14 cellular contexts compared by ENCODE assay signal in the genomic region with DNA sequence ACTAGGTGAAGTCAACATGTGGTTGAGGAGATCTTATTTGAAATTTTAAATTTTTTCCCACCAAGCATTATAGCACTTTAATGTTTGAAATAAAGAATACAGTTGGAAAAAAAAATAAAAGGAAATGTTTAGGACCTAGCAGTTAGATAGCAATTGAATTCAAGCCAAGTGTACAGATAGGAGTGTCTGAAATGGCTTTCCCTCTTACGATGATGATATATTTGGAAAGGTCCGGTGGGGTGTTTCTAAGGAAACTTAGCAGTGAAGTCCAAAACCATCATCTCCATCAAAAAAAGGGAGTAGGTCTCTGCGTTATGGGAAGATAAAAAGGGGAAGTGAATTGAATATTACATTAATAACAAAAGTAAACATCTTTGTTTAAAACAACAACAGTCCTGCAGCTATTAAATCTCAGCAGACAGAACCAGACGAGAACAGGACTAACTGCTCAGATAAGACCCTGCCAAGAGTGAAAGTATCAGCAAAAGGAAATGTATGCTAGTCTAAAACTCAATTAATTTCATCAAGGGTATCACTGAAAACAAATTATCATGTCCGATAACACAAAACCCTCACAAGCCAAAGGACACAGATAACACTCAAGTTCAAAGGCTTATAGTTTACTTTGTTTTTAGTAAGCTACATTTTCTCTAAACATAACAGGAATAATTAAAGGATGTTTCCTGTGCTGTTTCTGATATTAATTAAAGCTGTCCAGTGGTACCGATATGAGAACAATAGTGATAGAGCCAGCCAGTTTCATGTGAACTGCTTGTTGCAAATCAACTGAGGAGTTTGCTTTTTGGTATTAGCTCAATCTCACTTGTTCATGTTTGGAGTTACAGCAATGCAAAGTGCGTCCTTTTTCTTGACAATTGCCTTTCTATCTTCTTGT.
DNase-seq lines count a peak whose midpoint lies in the region; ATAC-seq and TF ChIP-seq lines count a peak whose summit lies in the region.
"Had no signal": no experiment of that assay in that cellular context is flagged by ENCODE, and none has a peak within 500 bp of the region (broad histone marks: within the 10 kb centered on the region; RNA-seq: fewer than 3 reads in every experiment).

No MANE protein-coding gene starts in this region.

- no peaks in the 10 kb centered on the region for H3K27me3 ChIP-seq in ACC112 (ENCODE audit: insufficient read depth, low read length)
- no peaks in the 10 kb centered on the region for H3K27me3 ChIP-seq in body of pancreas
- H3K27me3 ChIP-seq in left ventricle myocardium inferior (ENCODE audit: low read depth), result no peaks in the 10 kb centered on the region
- H3K27me3 ChIP-seq in psoas muscle (ENCODE audit: insufficient read depth in 3 of 3, low read length in 2 of 3), result no peaks in the 10 kb centered on the region
- no peaks in the 10 kb centered on the region for H3K27me3 ChIP-seq in spleen (replicated peaks in 1 of 7)
- H3K27me3 ChIP-seq: dorsolateral prefrontal cortex had no signal

- no peaks in the 10 kb centered on the region for H3K36me3 ChIP-seq in ACC112 (ENCODE audit: insufficient read depth, low read length)
- H3K36me3 ChIP-seq in body of pancreas (replicated peaks in 1 of 2; ENCODE audit: insufficient read depth in 1 of 2, low read depth in 2 of 2), result no peaks in the 10 kb centered on the region
- H3K36me3 ChIP-seq in left ventricle myocardium inferior, result no peaks in the 10 kb centered on the region
- H3K36me3 ChIP-seq in psoas muscle (ENCODE audit: insufficient read depth in 1 of 2, low read depth in 1 of 2), result no peaks in the 10 kb centered on the region
- H3K36me3 ChIP-seq in spleen, result no peaks in the 10 kb centered on the region
- H3K36me3 ChIP-seq: prostate gland had no signal

- TF ChIP-seq POLR2A in body of pancreas (IDR thresholded peaks at IDR 0.05) (no peak), spleen (IDR thresholded peaks at IDR 0.05) (no peak)

- DNase-seq in body of pancreas (no peak), left ventricle myocardium inferior (no peak), psoas muscle (no peak), spleen (no peak), NCI-H2081 treated with DMSO at 0.1 percent for 48 hours (lab: John Stamatoyannopoulos, UW) (no peak), A172 (ENCODE audit: low spot score) (no peak), NOMO-1 treated with dmso at 0.1 percent for 144 hours (lab: John Stamatoyannopoulos, UW; ENCODE audit: unreplicated experiment) (no peak)
- DNase-seq: DMS 273 treated with DMSO at 0.1 percent for 48 hours, MV-4-11, NCI-H524 had no signal

- H3K4me3 ChIP-seq in ACC112 (ENCODE audit: low read depth, low read length) (peak overlapping the region; percentile 73), body of pancreas (no peak overlapping the region), left ventricle myocardium inferior (peak overlapping the region; percentile 44), psoas muscle (peak overlapping the region; percentile 35), spleen (peak overlapping the region in 2 of 8 donors; percentile 6 to 27)
- H3K4me3 ChIP-seq: prostate gland had no signal

- no peaks in the 10 kb centered on the region for H3K9me3 ChIP-seq in body of pancreas
- H3K9me3 ChIP-seq in left ventricle myocardium inferior (replicated peaks), result peaks cover 5% of the 10 kb centered on the region
- no peaks in the 10 kb centered on the region for H3K9me3 ChIP-seq in psoas muscle
- peaks cover 0 to 12% (median 0%) of the 10 kb centered on the region in 8 donors for H3K9me3 ChIP-seq in spleen
- H3K9me3 ChIP-seq: prostate gland had no signal

- TF ChIP-seq CTCF in body of pancreas (IDR thresholded peaks at IDR 0.05) (no peak), left ventricle myocardium inferior (IDR thresholded peaks at IDR 0.05; ENCODE audit: borderline replicate concordance) (no peak), psoas muscle (IDR thresholded peaks at IDR 0.05) (no peak), spleen (IDR thresholded peaks at IDR 0.05 in 8 of 11, conservative IDR thresholded peaks at IDR 0.05 in 3 of 11) (no peak)

- WGBS in body of pancreas, 2 donors, result 10 to 15% methylated on average over 7 of the region's 7 CpGs
- WGBS in psoas muscle, 3 donors, result 28 to 32% (median 29%) methylated on average over 7 of the region's 7 CpGs
- WGBS in spleen, 5 donors, result 29 to 39% (median 36%) methylated on average over 7 of the region's 7 CpGs

- no peak overlapping the region for H3K27ac ChIP-seq in ACC112 (ENCODE audit: low read depth, low read length)
- H3K27ac ChIP-seq in body of pancreas, result peak overlapping the region in 2 of 4 donors; percentile 39 to 57
- H3K27ac ChIP-seq in left ventricle myocardium inferior (replicated peaks), result peak overlapping the region; percentile 73
- H3K27ac ChIP-seq in psoas muscle, result peak overlapping the region; percentile 39
- peak overlapping the region in 3 of 8 donors; percentile 9 to 33 (median 14) for H3K27ac ChIP-seq in spleen
- H3K27ac ChIP-seq: prostate gland had no signal

- no peaks in the 10 kb centered on the region for H3K79me2 ChIP-seq in ACC112 (ENCODE audit: control insufficient read depth, insufficient read depth, low read length, unreplicated experiment)

- intact Hi-C loops in body of pancreas (cut with DNase I) (no loop called here), left ventricle myocardium inferior (cut with micrococcal nuclease) (no loop called here), psoas muscle (cut with DNase I) (no loop called here), spleen (cut with DNase I; ENCODE audit: low total_unique reads) (no loop called here)

- peak overlapping the region; percentile 90 for H2AFZ ChIP-seq in ACC112 (ENCODE audit: low read length, unreplicated experiment)

- H3K4me1 ChIP-seq in ACC112 (ENCODE audit: control insufficient read depth, insufficient read depth, low read length, unreplicated experiment) (peaks cover 19% of the 10 kb centered on the region), body of pancreas (peaks cover 5% of the 10 kb centered on the region), left ventricle myocardium inferior (peaks cover 40% of the 10 kb centered on the region), psoas muscle (no peaks in the 10 kb centered on the region), spleen (no peaks in the 10 kb centered on the region)
- H3K4me1 ChIP-seq: prostate gland had no signal

- ATAC-seq in body of pancreas (peak; percentile 21), psoas muscle (no peak)
- ATAC-seq: activated naive CD4-positive, alpha-beta T cell treated with anti-CD3 and anti-CD28 coated beads, Interleukin-2, amount 50 U/mL, for 72 hours had no signal

Comparison
In these comparisons a context has a peak if more than half of its experiments do, and no peak if none do; other contexts are left out.
1. H3K4me3 ChIP-seq: peak in ACC112 (single experiment), left ventricle myocardium inferior (single experiment) and psoas muscle (single experiment); none in body of pancreas (0 of 2).